In genomic region chr2:8548871-8549221, GRCh38 we compare ENCODE assay signal across 25 cellular contexts.
DNase-seq lines count a peak whose midpoint lies in the region; ATAC-seq and TF ChIP-seq lines count a peak whose summit lies in the region.
"Had no signal": no experiment of that assay in that cellular context is flagged by ENCODE, and none has a peak within 500 bp of the region (broad histone marks: within the 10 kb centered on the region; RNA-seq: fewer than 3 reads in every experiment).

No MANE protein-coding gene starts in this region.

- H3K36me3 Mint-ChIP-seq in WTC11: no peaks in the 10 kb centered on the region
- H3K36me3 Mint-ChIP-seq: memory B cell had no signal

- H3K27me3 Mint-ChIP-seq in WTC11 (ENCODE audit: low read depth): no peaks in the 10 kb centered on the region
- H3K27me3 Mint-ChIP-seq: central memory CD8-positive, alpha-beta T cell had no signal

- H4K20me1 ChIP-seq in OCI-LY3 (ENCODE audit: insufficient read depth, low read length) (no peaks in the 10 kb centered on the region), PC-9 (ENCODE audit: insufficient read depth) (no peaks in the 10 kb centered on the region)

- peak overlapping the region; percentile 96 for H3K4me2 ChIP-seq in OCI-LY3 (ENCODE audit: low read length)
- no peak overlapping the region for H3K4me2 ChIP-seq in PC-9

- H2AFZ ChIP-seq in OCI-LY3 (ENCODE audit: low read depth, low read length) (no peak overlapping the region), PC-9 (no peak overlapping the region)

- no TSS peak for BruUV-seq in PC-9 (replicated peaks; lab: Mats Ljungman, UMichigan)

- no peaks in the 10 kb centered on the region for H3F3A ChIP-seq in PC-9 (ENCODE audit: insufficient read depth, low read depth)

- peak overlapping the region; percentile 84 for H3K4me3 ChIP-seq in OCI-LY3 (ENCODE audit: low read length)
- no peak overlapping the region for H3K4me3 ChIP-seq in PC-9
- H3K4me3 ChIP-seq: right atrium auricular region, tibial nerve had no signal

- peak overlapping the region; percentile 99 for H3K9ac ChIP-seq in OCI-LY3 (ENCODE audit: low read length)

- no peaks in the 10 kb centered on the region for H3K9me2 ChIP-seq in PC-9 (ENCODE audit: insufficient read depth)

- ATAC-seq in WTC11: no peak
- ATAC-seq: activated T-cell treated with anti-CD3 and anti-CD28 coated beads, Interleukin-2, amount 50 U/mL, for 4 hours had no signal

- no peak overlapping the region for H3K4me3 Mint-ChIP-seq in WTC11
- H3K4me3 Mint-ChIP-seq: activated T-cell treated with anti-CD3 and anti-CD28 coated beads, Interleukin-2, amount 50 U/mL, for 4 hours; central memory CD8-positive, alpha-beta T cell; H9; memory B cell; stimulated activated naive CD8-positive, alpha-beta T cell treated with anti-CD3 and anti-CD28 coated beads, Interleukin-15, Interleukin-2, amounts not matched to agents 100 ng/mL and 50 ng/mL, for 24 hours had no signal

- intact Hi-C loops in posterior vena cava (cut with DNase I): no loop called here
- intact Hi-C loops in PC-9 (cut with micrococcal nuclease; ENCODE audit: unreplicated experiment): no loop called here

- CTCF ChIA-PET in PC-9 (lab: Charles Lee) (no interaction called here), WTC11 (lab: Charles Lee) (interaction anchor here (0.7 to 1.2 kb wide), 2 partner anchors 102 to 144 kb away, joined by 3 to 5 read pairs; no protein-coding TSS in a partner anchor)

- H3K36me3 ChIP-seq in OCI-LY3 (replicated peaks; ENCODE audit: low read depth, low read length) (peaks cover 14% of the 10 kb centered on the region), PC-9 (ENCODE audit: low read depth) (no peaks in the 10 kb centered on the region)
- H3K36me3 ChIP-seq: right atrium auricular region, tibial nerve had no signal

- no peak overlapping the region for H3K27ac Mint-ChIP-seq in WTC11
- H3K27ac Mint-ChIP-seq: H9, memory B cell had no signal

- no peak for TF ChIP-seq CTCF in OCI-LY3 (IDR thresholded peaks at IDR 0.05; ENCODE audit: low read depth, low read length)
- TF ChIP-seq CTCF in PC-9 (conservative IDR thresholded peaks at IDR 0.05): no peak
- TF ChIP-seq CTCF in WTC11 (IDR thresholded peaks at IDR 0.05): no peak

- no peaks in the 10 kb centered on the region for H3K9me3 Mint-ChIP-seq in WTC11
- H3K9me3 Mint-ChIP-seq: activated T-cell treated with anti-CD3 and anti-CD28 coated beads, Interleukin-2, amount 50 U/mL, for 4 hours; central memory CD8-positive, alpha-beta T cell; H9; memory B cell; stimulated activated naive CD8-positive, alpha-beta T cell treated with anti-CD3 and anti-CD28 coated beads, Interleukin-15, Interleukin-2, amounts not matched to agents 100 ng/mL and 50 ng/mL, for 24 hours had no signal

- H3K27me3 ChIP-seq in OCI-LY3 (ENCODE audit: low read depth, low read length) (no peaks in the 10 kb centered on the region), PC-9 (ENCODE audit: insufficient read depth, low read depth) (peaks cover 97% of the 10 kb centered on the region)
- H3K27me3 ChIP-seq: right atrium auricular region, tibial nerve had no signal

- H3K4me1 Mint-ChIP-seq in WTC11: peaks cover 9% of the 10 kb centered on the region

- H3K9me3 ChIP-seq in OCI-LY3 (ENCODE audit: insufficient read depth, low read length): no peaks in the 10 kb centered on the region
- no peaks in the 10 kb centered on the region for H3K9me3 ChIP-seq in PC-9 (ENCODE audit: insufficient read depth, low read depth)
- H3K9me3 ChIP-seq: right atrium auricular region, tibial nerve had no signal

- POLR2A ChIA-PET in PC-9 (lab: Charles Lee; ENCODE audit: unreplicated experiment) (no interaction called here), WTC11 (lab: Charles Lee) (no interaction called here)

- peak overlapping the region; percentile 98 for H3K27ac ChIP-seq in OCI-LY3 (ENCODE audit: low read length)
- no peak overlapping the region for H3K27ac ChIP-seq in PC-9
- H3K27ac ChIP-seq: HL-60, right atrium auricular region, tibial nerve had no signal

- peaks cover 68% of the 10 kb centered on the region for H3K79me2 ChIP-seq in OCI-LY3 (ENCODE audit: low read length)
- no peaks in the 10 kb centered on the region for H3K79me2 ChIP-seq in PC-9 (ENCODE audit: low read depth)

- peak; percentile 46 for DNase-seq in NCI-H748 (lab: John Stamatoyannopoulos, UW; ENCODE audit: unreplicated experiment)
- no peak for DNase-seq in NCI-H748 treated with DMSO at 0.1 percent for 48 hours (lab: John Stamatoyannopoulos, UW)
- DNase-seq in COR-L47 (lab: John Stamatoyannopoulos, UW): peak; percentile 41
- peak; percentile 56 for DNase-seq in posterior vena cava (ENCODE audit: low spot score)
- DNase-seq in activated CD4-positive, CD25-positive, alpha-beta regulatory T cell treated with anti-CD3 and anti-CD28 coated beads, Interleukin-2, amount 50 U/mL, for 72 hours: no peak
- DNase-seq in PC-9: no peak
- DNase-seq in WTC11 (ENCODE audit: low spot score): no peak
- DNase-seq: activated CD4-positive, CD25-positive, alpha-beta regulatory T cell; activated naive CD4-positive, alpha-beta T cell treated with anti-CD3 and anti-CD28 coated beads, Interleukin-2, amount 50 U/mL, for 16 hours; activated T-cell treated with anti-CD3 and anti-CD28 coated beads, Interleukin-2, amount 50 U/mL, for 4 hours; C1 segment of cervical spinal cord; GDM1; kidney glomerular epithelial cell; NCI-H1092 treated with DMSO at 0.1 percent for 48 hours; NCI-H2171 treated with DMSO at 0.1 percent for 48 hours; stimulated activated CD4-positive, alpha-beta T cell treated with anti-CD3 and anti-CD28 coated beads, Interleukin-4, amount 100 ng/mL, for 24 hours; T1000 had no signal

- H3K4me1 ChIP-seq in OCI-LY3 (ENCODE audit: low read length) (peaks cover 97% of the 10 kb centered on the region), PC-9 (replicated peaks; ENCODE audit: insufficient read depth) (no peaks in the 10 kb centered on the region)

TF ChIP-seq in WTC11, 78 proteins besides CTCF, POLR2A, EP300 and RAD21 (continues in another document):
- TF ChIP-seq ARID4B (CRISPR knock-in tag; IDR thresholded peaks at IDR 0.05; ENCODE audit: borderline replicate concordance) (no peak), E2F5 (CRISPR knock-in tag; IDR thresholded peaks at IDR 0.05) (no peak), NR3C1 (CRISPR knock-in tag; conservative IDR thresholded peaks at IDR 0.05; ENCODE audit: low read depth) (no peak), RORB (CRISPR knock-in tag; IDR thresholded peaks at IDR 0.05) (no peak), ZNF317 (CRISPR knock-in tag; IDR thresholded peaks at IDR 0.05; ENCODE audit: borderline replicate concordance, low read depth) (no peak), E2F1 (CRISPR knock-in tag; IDR thresholded peaks at IDR 0.05) (no peak), ZNF219 (CRISPR knock-in tag; IDR thresholded peaks at IDR 0.05; ENCODE audit: borderline replicate concordance) (no peak), ZNF423 (CRISPR knock-in tag; IDR thresholded peaks at IDR 0.05) (no peak), MAX (CRISPR knock-in tag; IDR thresholded peaks at IDR 0.05) (no peak), FOXP1 (CRISPR knock-in tag; IDR thresholded peaks at IDR 0.05; ENCODE audit: borderline replicate concordance) (no peak), SOX15 (CRISPR knock-in tag; IDR thresholded peaks at IDR 0.05) (no peak)

Comparison
In these comparisons a context has a peak if more than half of its experiments do, and no peak if none do; other contexts are left out.
1. DNase-seq: peak in NCI-H748 (single experiment), COR-L47 (single experiment) and posterior vena cava (single experiment); none in NCI-H748 treated with DMSO at 0.1 percent for 48 hours (single experiment), activated CD4-positive, CD25-positive, alpha-beta regulatory T cell treated with anti-CD3 and anti-CD28 coated beads, Interleukin-2, amount 50 U/mL, for 72 hours (single experiment), PC-9 (0 of 2) and WTC11 (single experiment).